ENCODE assay signal across 7 cellular contexts in genomic region chr3:48240711-48241491, GRCh38. TPM values are rescaled to one million over a fixed set of nuclear protein-coding genes. Genes with fewer than 3 reads are reported as not detected.
DNase-seq lines count a peak whose midpoint lies in the region; ATAC-seq and TF ChIP-seq lines count a peak whose summit lies in the region.

Gene ZNF589 (plus strand): TSS chr3:48241104. CDS start chr3:48241172, 68 bp downstream.

- TF ChIP-seq POLR2A in GM18505 (IDR thresholded peaks at IDR 0.05; ENCODE audit: borderline replicate concordance, extremely low read depth, insufficient read depth, insufficient read length) (peak; percentile 92), sigmoid colon (IDR thresholded peaks at IDR 0.05) (peak; percentile 39 to 64)

- DNase-seq in NCI-H2029 (lab: John Stamatoyannopoulos, UW) (peak; percentile 89), T-helper 22 cell (ENCODE audit: low read depth) (peak; percentile 89), astrocyte of the hippocampus (ENCODE audit: low read depth, low spot score) (peak; percentile 98), hypothalamus (lab: John Stamatoyannopoulos, UW) (peak; percentile 20 to 94 (median 83)), sigmoid colon (peak; percentile 97)

- peaks cover 0 to 23% (median 18%) of the 10 kb centered on the region in 4 donors for H3K4me1 ChIP-seq in sigmoid colon

- no peaks in the 10 kb centered on the region for H3K27me3 ChIP-seq in sigmoid colon

- no peak for TF ChIP-seq CTCF in sigmoid colon (IDR thresholded peaks at IDR 0.05)

- peak within 1 kb of the TSS; percentile 87 to 89 (median 88) for H3K27ac ChIP-seq in sigmoid colon

- WGBS in sigmoid colon, 2 donors = 4 to 5% methylated on average over 57 of the region's 57 CpGs

- H3K4me3 ChIP-seq in sigmoid colon = peak within 1 kb of the TSS; percentile 72 to 83 (median 76)

- ATAC-seq in GM18505 (IDR thresholded peaks at IDR 0.05; ENCODE audit: unreplicated experiment) = peak; percentile 88
- ATAC-seq in HG02970 (IDR thresholded peaks at IDR 0.05; ENCODE audit: low FRiP score, unreplicated experiment) = peak; percentile 93

- no peaks in the 10 kb centered on the region for H3K9me3 ChIP-seq in sigmoid colon

- intact Hi-C loops in sigmoid colon (cut with DNase I) = loop anchor here (2.0 kb wide), 1 partner anchor 52 kb away; the partner anchor contains the start of gene CDC25A

- peak in 1 of 4 donors; percentile 12 for TF ChIP-seq EP300 in sigmoid colon (IDR thresholded peaks at IDR 0.05)

- no peaks in the 10 kb centered on the region for H3K36me3 ChIP-seq in sigmoid colon

RNA-seq across cellular contexts. Expression of gene ZNF589, which starts in this region (rescaled TPM):
- 10 to 100 TPM in 2 of 4 donors, 1 to 10 TPM in 2; 5.7 to 24.1 (median 10.8) TPM for total RNA-seq in sigmoid colon
- polyA plus RNA-seq in sigmoid colon = 1 to 10 TPM; 1.2 to 8.1 (median 1.8) TPM

Comparison
In these comparisons a context has a peak if more than half of its experiments do, and no peak if none do; other contexts are left out.
1. Peak in every context shown above with its lines: DNase-seq, ATAC-seq, H3K4me3 ChIP-seq and H3K27ac ChIP-seq.